In the genomic region with DNA sequence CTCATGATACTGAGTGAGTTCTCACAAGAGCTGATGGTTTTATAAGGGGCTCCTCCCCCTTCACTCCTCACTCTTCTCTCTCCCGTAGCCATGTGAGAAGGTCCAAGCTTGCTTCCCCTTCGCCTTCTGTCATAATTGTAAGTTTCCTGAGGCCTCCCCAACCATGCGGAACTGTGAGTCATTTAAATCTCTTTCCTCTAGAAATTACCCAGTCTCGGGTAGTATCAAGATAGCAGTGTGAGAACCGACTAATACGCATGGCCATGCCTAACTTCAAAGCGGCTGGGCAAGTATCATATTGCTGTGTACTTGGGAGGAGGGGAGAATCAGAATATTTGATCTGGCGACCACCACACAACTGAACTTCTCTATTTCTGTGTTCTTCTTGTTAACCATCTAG, we compare ENCODE assay signal across 14 cellular contexts.
DNase-seq lines count a peak whose midpoint lies in the region; ATAC-seq lines count a peak whose summit lies in the region.
"Had no signal": no experiment of that assay in that cellular context is flagged by ENCODE, and none has a peak within 500 bp of the region (broad histone marks: within the 10 kb centered on the region; RNA-seq: fewer than 3 reads in every experiment).

No MANE protein-coding gene starts in this region.

- H3K4me3 Mint-ChIP-seq in activated T-cell treated with anti-CD3 and anti-CD28 coated beads, Interleukin-2, amount 50 U/mL, for 4 hours = no peak overlapping the region
- no peak overlapping the region for H3K4me3 Mint-ChIP-seq in T-helper 17 cell
- peak overlapping the region; percentile 5 to 24 for H3K4me3 Mint-ChIP-seq in stimulated activated naive B cell treated with anti-CD40 and anti-IgM and Interleukin-4, amounts not matched to agents 10 μg/mL and 1 μg/mL and 100 μg/mL, for 72 hours
- H3K4me3 Mint-ChIP-seq: activated naive CD4-positive, alpha-beta T cell treated with anti-CD3 and anti-CD28 coated beads, Interleukin-2, amount 50 U/mL, for 24 hours had no signal

- peaks cover 62% of the 10 kb centered on the region for H3K4me1 Mint-ChIP-seq in activated T-cell treated with anti-CD3 and anti-CD28 coated beads, Interleukin-2, amount 50 U/mL, for 4 hours (ENCODE audit: low read depth)
- H3K4me1 Mint-ChIP-seq in T-helper 17 cell = peaks cover 28% of the 10 kb centered on the region
- peaks cover 41 to 78% of the 10 kb centered on the region in 2 donors for H3K4me1 Mint-ChIP-seq in stimulated activated naive B cell treated with anti-CD40 and anti-IgM and Interleukin-4, amounts not matched to agents 10 μg/mL and 1 μg/mL and 100 μg/mL, for 72 hours

- DNase-seq in activated T-cell treated with anti-CD3 and anti-CD28 coated beads, Interleukin-2, amount 50 U/mL, for 4 hours = no peak
- DNase-seq in activated T-cell treated with anti-CD3 and anti-CD28 coated beads, Interleukin-2, amount 50 U/mL, for 1 hour = no peak
- no peak for DNase-seq in T-helper 17 cell
- DNase-seq in stimulated activated naive B cell treated with anti-CD40 and anti-IgM and Interleukin-4, amounts not matched to agents 10 μg/mL and 1 μg/mL and 100 μg/mL, for 72 hours = peak; percentile 44
- no peak for DNase-seq in HuH-7 (ENCODE audit: low spot score)
- DNase-seq in hippocampal formation (lab: John Stamatoyannopoulos, UW) = no peak
- no peak for DNase-seq in activated CD8-positive, alpha-beta memory T cell treated with anti-CD3 and anti-CD28 coated beads, Interleukin-2, amount 50 U/mL, for 4 hours
- DNase-seq: ACHN, foreskin fibroblast, NCI-H1417 treated with DMSO at 0.1 percent for 48 hours, NCI-H446, sigmoid colon had no signal

- peak; percentile 24 to 63 for ATAC-seq in activated T-cell treated with anti-CD3 and anti-CD28 coated beads, Interleukin-2, amount 50 U/mL, for 4 hours
- ATAC-seq in HG02610 (IDR thresholded peaks at IDR 0.05; ENCODE audit: unreplicated experiment) = peak; percentile 85
- peak; percentile 16 for ATAC-seq in T-helper 17 cell
- peak; percentile 94 to 97 for ATAC-seq in stimulated activated naive B cell treated with anti-CD40 and anti-IgM and Interleukin-4, amounts not matched to agents 10 μg/mL and 1 μg/mL and 100 μg/mL, for 72 hours (replicated peaks)

- peak overlapping the region; percentile 21 for H3K27ac Mint-ChIP-seq in T-helper 17 cell
- H3K27ac Mint-ChIP-seq in stimulated activated naive B cell treated with anti-CD40 and anti-IgM and Interleukin-4, amounts not matched to agents 10 μg/mL and 1 μg/mL and 100 μg/mL, for 72 hours = peak overlapping the region; percentile 94
- H3K27ac Mint-ChIP-seq: activated naive CD4-positive, alpha-beta T cell treated with anti-CD3 and anti-CD28 coated beads, Interleukin-2, amount 50 U/mL, for 24 hours had no signal

- peaks cover 34% of the 10 kb centered on the region for H3K36me3 Mint-ChIP-seq in activated T-cell treated with anti-CD3 and anti-CD28 coated beads, Interleukin-2, amount 50 U/mL, for 4 hours (ENCODE audit: insufficient read depth)
- H3K36me3 Mint-ChIP-seq in T-helper 17 cell (ENCODE audit: low read depth) = peaks cover 2% of the 10 kb centered on the region
- H3K36me3 Mint-ChIP-seq in stimulated activated naive B cell treated with anti-CD40 and anti-IgM and Interleukin-4, amounts not matched to agents 10 μg/mL and 1 μg/mL and 100 μg/mL, for 72 hours = peaks cover 35 to 66% of the 10 kb centered on the region in 2 donors

- no peaks in the 10 kb centered on the region for H3K27me3 Mint-ChIP-seq in activated T-cell treated with anti-CD3 and anti-CD28 coated beads, Interleukin-2, amount 50 U/mL, for 4 hours (ENCODE audit: low read depth)
- H3K27me3 Mint-ChIP-seq in T-helper 17 cell = no peaks in the 10 kb centered on the region
- no peaks in the 10 kb centered on the region for H3K27me3 Mint-ChIP-seq in stimulated activated naive B cell treated with anti-CD40 and anti-IgM and Interleukin-4, amounts not matched to agents 10 μg/mL and 1 μg/mL and 100 μg/mL, for 72 hours
- H3K27me3 Mint-ChIP-seq: activated naive CD4-positive, alpha-beta T cell treated with anti-CD3 and anti-CD28 coated beads, Interleukin-2, amount 50 U/mL, for 24 hours had no signal

- H3K9me3 ChIP-seq in T-helper 17 cell (ENCODE audit: control insufficient read depth, low read length, poor library complexity, severe bottlenecking) = no peaks in the 10 kb centered on the region
- H3K9me3 ChIP-seq: sigmoid colon had no signal

- H3K9me3 Mint-ChIP-seq in activated T-cell treated with anti-CD3 and anti-CD28 coated beads, Interleukin-2, amount 50 U/mL, for 4 hours = peaks cover 3% of the 10 kb centered on the region
- peaks cover 10 to 19% of the 10 kb centered on the region in 2 donors for H3K9me3 Mint-ChIP-seq in stimulated activated naive B cell treated with anti-CD40 and anti-IgM and Interleukin-4, amounts not matched to agents 10 μg/mL and 1 μg/mL and 100 μg/mL, for 72 hours
- H3K9me3 Mint-ChIP-seq: activated naive CD4-positive, alpha-beta T cell treated with anti-CD3 and anti-CD28 coated beads, Interleukin-2, amount 50 U/mL, for 24 hours had no signal

Comparison
In these comparisons a context has a peak if more than half of its experiments do, and no peak if none do; other contexts are left out.
1. ATAC-seq: peak in every context shown above with its lines; median percentile 96 in stimulated activated naive B cell treated with anti-CD40 and anti-IgM and Interleukin-4, amounts not matched to agents 10 μg/mL and 1 μg/mL and 100 μg/mL, for 72 hours; 85 in HG02610; 44 in activated T-cell treated with anti-CD3 and anti-CD28 coated beads, Interleukin-2, amount 50 U/mL, for 4 hours; 16 in T-helper 17 cell.
2. H3K4me3 Mint-ChIP-seq: peak in stimulated activated naive B cell treated with anti-CD40 and anti-IgM and Interleukin-4, amounts not matched to agents 10 μg/mL and 1 μg/mL and 100 μg/mL, for 72 hours (2 of 2); none in activated T-cell treated with anti-CD3 and anti-CD28 coated beads, Interleukin-2, amount 50 U/mL, for 4 hours (single experiment) and T-helper 17 cell (single experiment).